Comparison of ENCODE assay signal across 34 cellular contexts in the genomic region with DNA sequence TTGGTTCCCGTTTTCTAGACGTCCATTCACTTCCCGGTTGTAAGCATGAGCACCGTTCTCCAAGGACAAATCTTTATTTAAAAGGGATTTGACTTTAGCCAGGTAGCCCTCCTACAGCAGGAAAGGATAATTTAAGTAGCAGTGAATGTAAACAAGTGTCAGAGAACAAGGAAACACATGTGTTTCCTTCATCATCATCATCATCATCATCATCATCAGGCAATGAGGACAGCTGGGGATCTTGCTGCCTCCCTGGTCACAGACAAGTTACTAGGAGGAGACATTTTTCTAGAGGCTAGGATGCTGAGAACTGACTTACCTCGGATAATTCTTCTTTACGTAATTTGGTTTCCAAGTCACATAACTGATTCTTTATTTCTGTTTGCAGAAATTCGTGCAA.
"Had no signal": no experiment of that assay in that cellular context is flagged by ENCODE, and none has a peak within 500 bp of the region (broad histone marks: within the 10 kb centered on the region; RNA-seq: fewer than 3 reads in every experiment).

No MANE protein-coding gene starts in this region.

- H3K9me3 Mint-ChIP-seq: activated B cell treated with CpG ODN at 0.5 μM for 24 hours; activated CD4-positive, alpha-beta T cell treated with anti-CD3 and anti-CD28 coated beads, Interleukin-2, amount 10 ng/mL, durations not matched to agents 24 days and 14 days; activated CD8-positive, alpha-beta T cell treated with anti-CD3 and anti-CD28 coated beads for 36 hours; activated T-cell treated with anti-CD3 and anti-CD28 coated beads, Interleukin-2, amount 50 U/mL, for 4 hours; activated T-helper 17 cell treated with anti-CD3 and anti-CD28 coated beads, Interleukin-2, amount 50 U/mL, for 72 hours; T-cell; T-helper 1 cell treated with Interleukin-12 subunit alpha and Interleukin-12 subunit beta and Interleukin-4 antibody, amounts not matched to agents 30 μg/mL and 1 μg/mL, for 36 hours; T-helper 2 cell treated with Interferon-gamma antibody and Interleukin-4, amounts not matched to agents 5 μg/mL and 100 μg/mL, for 36 hours had no signal

- H3K4me3 Mint-ChIP-seq: activated B cell treated with CpG ODN at 0.5 μM for 24 hours; activated CD4-positive, alpha-beta T cell treated with anti-CD3 and anti-CD28 coated beads for 36 hours; activated CD4-positive, alpha-beta T cell treated with anti-CD3 and anti-CD28 coated beads, Interleukin-2, amount 10 ng/mL, durations not matched to agents 24 days and 14 days; activated CD8-positive, alpha-beta T cell treated with anti-CD3 and anti-CD28 coated beads for 36 hours; activated naive CD8-positive, alpha-beta T cell; activated T-cell treated with anti-CD3 and anti-CD28 coated beads, Interleukin-2, amount 50 U/mL, for 4 hours; activated T-helper 17 cell treated with anti-CD3 and anti-CD28 coated beads, Interleukin-2, amount 50 U/mL, for 72 hours; T-cell; T-helper 1 cell treated with Interleukin-12 subunit alpha and Interleukin-12 subunit beta and Interleukin-4 antibody, amounts not matched to agents 30 μg/mL and 1 μg/mL, for 36 hours; T-helper 2 cell treated with Interferon-gamma antibody and Interleukin-4, amounts not matched to agents 5 μg/mL and 100 μg/mL, for 36 hours had no signal

- H3K9me3 ChIP-seq: adrenal gland, body of pancreas had no signal

- H3K4me1 ChIP-seq: adrenal gland, body of pancreas had no signal

- H3K36me3 Mint-ChIP-seq: activated naive CD8-positive, alpha-beta T cell had no signal

- ATAC-seq: activated CD4-positive, alpha-beta T cell treated with anti-CD3 and anti-CD28 coated beads for 36 hours; activated CD4-positive, CD25-positive, alpha-beta regulatory T cell treated with anti-CD3 and anti-CD28 coated beads, Interleukin-2, amount 50 U/mL, for 24 hours; activated CD8-positive, alpha-beta T cell treated with anti-CD3 and anti-CD28 coated beads for 36 hours; activated T-cell treated with anti-CD3 and anti-CD28 coated beads, Interleukin-2, amount 50 U/mL, for 4 hours; activated T-helper 17 cell treated with anti-CD3 and anti-CD28 coated beads, Interleukin-2, amount 50 U/mL, for 72 hours; body of pancreas; T-cell had no signal

- H3K27ac Mint-ChIP-seq: activated B cell treated with CpG ODN at 0.5 μM for 24 hours; activated CD4-positive, alpha-beta T cell treated with anti-CD3 and anti-CD28 coated beads for 36 hours; activated CD4-positive, alpha-beta T cell treated with anti-CD3 and anti-CD28 coated beads, Interleukin-2, amount 10 ng/mL, durations not matched to agents 24 days and 14 days; activated CD8-positive, alpha-beta T cell treated with anti-CD3 and anti-CD28 coated beads for 36 hours; activated naive CD8-positive, alpha-beta T cell; activated T-helper 17 cell treated with anti-CD3 and anti-CD28 coated beads, Interleukin-2, amount 50 U/mL, for 72 hours; T-cell; T-helper 1 cell treated with Interleukin-12 subunit alpha and Interleukin-12 subunit beta and Interleukin-4 antibody, amounts not matched to agents 30 μg/mL and 1 μg/mL, for 36 hours; T-helper 2 cell treated with Interferon-gamma antibody and Interleukin-4, amounts not matched to agents 5 μg/mL and 100 μg/mL, for 36 hours had no signal

- FAIRE-seq: colon, endometrium, endothelial cell of umbilical vein, frontal cortex had no signal

- H3K27me3 Mint-ChIP-seq: activated B cell treated with CpG ODN at 0.5 μM for 24 hours; activated CD4-positive, alpha-beta T cell treated with anti-CD3 and anti-CD28 coated beads for 36 hours; activated CD4-positive, alpha-beta T cell treated with anti-CD3 and anti-CD28 coated beads, Interleukin-2, amount 10 ng/mL, durations not matched to agents 24 days and 14 days; activated CD8-positive, alpha-beta T cell treated with anti-CD3 and anti-CD28 coated beads for 36 hours; activated naive CD8-positive, alpha-beta T cell; activated T-helper 17 cell treated with anti-CD3 and anti-CD28 coated beads, Interleukin-2, amount 50 U/mL, for 72 hours; T-cell had no signal

- H3K27me3 ChIP-seq: adrenal gland, body of pancreas had no signal

- H3K4me3 ChIP-seq: adrenal gland, body of pancreas had no signal

- H3K27ac ChIP-seq: adrenal gland, body of pancreas, epithelial cell of prostate, WERI-Rb-1 had no signal

- DNase-seq: activated B cell treated with CpG ODN at 0.5 μM for 24 hours; activated CD4-positive, alpha-beta T cell treated with anti-CD3 and anti-CD28 coated beads for 36 hours; activated CD4-positive, alpha-beta T cell treated with anti-CD3 and anti-CD28 coated beads, Interleukin-2, amount 10 ng/mL, durations not matched to agents 24 days and 14 days; activated CD4-positive, alpha-beta T cell treated with anti-CD3 and anti-CD28 coated beads, Interleukin-2, amount 50 U/mL, for 4 hours; activated CD8-positive, alpha-beta memory T cell treated with anti-CD3 and anti-CD28 coated beads for 24 hours; activated CD8-positive, alpha-beta T cell treated with anti-CD3 and anti-CD28 coated beads for 36 hours; activated effector memory CD4-positive, alpha-beta T cell treated with Interleukin-2 at 50 U/mL for 16 hours; activated gamma-delta T cell treated with Interleukin-2 at 50 U/mL for 16 hours; activated naive CD4-positive, alpha-beta T cell treated with anti-CD3 and anti-CD28 coated beads, Interleukin-2, amount 50 U/mL, for 16 hours; activated naive CD4-positive, alpha-beta T cell treated with Interleukin-2 at 50 U/mL for 16 hours; activated T-cell treated with anti-CD3 and anti-CD28 coated beads, Interleukin-2, amount 50 U/mL, for 4 hours; adrenal gland; amygdala; aorta; body of pancreas; caudate nucleus; cortex of kidney; effector CD8-positive, alpha-beta T cell; foreskin fibroblast; head of caudate nucleus; SW 1271; T-cell; T1000; WERI-Rb-1 had no signal

- H3K4me1 Mint-ChIP-seq: activated B cell treated with CpG ODN at 0.5 μM for 24 hours had no signal
